Comparison of ENCODE assay signal across 19 cellular contexts in the genomic region with DNA sequence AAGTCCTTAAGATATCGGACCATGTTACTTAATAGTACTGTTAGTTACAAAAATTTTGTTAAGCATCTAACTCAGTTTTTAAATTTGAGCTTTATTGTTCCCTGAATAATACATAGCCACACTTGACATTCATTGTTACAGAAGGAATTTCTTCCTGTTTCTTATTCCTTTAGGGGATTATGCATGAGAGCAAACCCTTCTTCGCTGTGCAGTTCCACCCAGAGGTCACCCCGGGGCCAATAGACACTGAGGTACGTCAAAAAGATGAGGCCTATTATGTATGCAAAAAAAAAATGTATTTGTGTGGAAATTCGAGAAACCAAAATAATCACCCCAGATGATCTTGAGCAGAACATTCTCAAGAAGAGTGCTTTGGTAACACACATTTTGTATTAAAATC. TPM values are rescaled to one million over a fixed set of nuclear protein-coding genes. Genes with fewer than 3 reads are reported as not detected.
DNase-seq lines count a peak whose midpoint lies in the region; ATAC-seq, FAIRE-seq and TF ChIP-seq lines count a peak whose summit lies in the region.
"Had no signal": no experiment of that assay in that cellular context is flagged by ENCODE, and none has a peak within 500 bp of the region (broad histone marks: within the 10 kb centered on the region; RNA-seq: fewer than 3 reads in every experiment).

No MANE protein-coding gene starts in this region.

- no peaks in the 10 kb centered on the region for H3K79me2 ChIP-seq in GM23338 (replicated peaks; ENCODE audit: insufficient read depth)
- no peaks in the 10 kb centered on the region for H3K79me2 ChIP-seq in smooth muscle cell (ENCODE audit: low read depth)

- no peaks in the 10 kb centered on the region for H3K27me3 Mint-ChIP-seq in GM23338 (ENCODE audit: insufficient read depth, low read depth, poor library complexity)
- no peaks in the 10 kb centered on the region for H3K27me3 Mint-ChIP-seq in brain
- H3K27me3 Mint-ChIP-seq in MCF 10A (ENCODE audit: insufficient read depth, unreplicated experiment), result no peaks in the 10 kb centered on the region
- H3K27me3 Mint-ChIP-seq in CD4-positive, alpha-beta T cell, result no peaks in the 10 kb centered on the region
- H3K27me3 Mint-ChIP-seq: CD4-positive, CD25-positive, alpha-beta regulatory T cell had no signal

- no peak overlapping the region for H3K9ac ChIP-seq in HUES48 (ENCODE audit: low read depth, low read length)
- H3K9ac ChIP-seq in smooth muscle cell (ENCODE audit: low read depth), result peak overlapping the region; percentile 68

- H2AFZ ChIP-seq in GM23338 (no peak overlapping the region), smooth muscle cell (ENCODE audit: low read depth) (no peak overlapping the region)

- H3K27ac ChIP-seq in GM23338 (ENCODE audit: low read depth) (no peak overlapping the region), HUES48 (ENCODE audit: low read depth, low read length) (peak overlapping the region; percentile 8), smooth muscle cell (ENCODE audit: low read depth) (peak overlapping the region; percentile 59), pancreas (no peak overlapping the region)
- no peak overlapping the region for H3K27ac ChIP-seq in CD4-positive, alpha-beta T cell (ENCODE audit: low read depth, low read length)
- H3K27ac ChIP-seq: HL-60 had no signal

- H3K4me1 Mint-ChIP-seq in GM23338 (peaks cover 13% of the 10 kb centered on the region), brain (peaks cover 19% of the 10 kb centered on the region), MCF 10A (ENCODE audit: insufficient read depth, unreplicated experiment) (no peaks in the 10 kb centered on the region)
- H3K4me1 Mint-ChIP-seq in CD4-positive, alpha-beta T cell (ENCODE audit: low read depth), result no peaks in the 10 kb centered on the region
- H3K4me1 Mint-ChIP-seq: CD4-positive, CD25-positive, alpha-beta regulatory T cell had no signal

- WGBS in smooth muscle cell (ENCODE audit: low lambda C conversion rate), result 90% methylated on average over 5 of the region's 5 CpGs
- 83 to 86% methylated on average over 5 of the region's 5 CpGs for WGBS in pancreas, 2 donors

- CTCF ChIA-PET in MCF 10A (lab: Yijun Ruan, JAX), result interaction anchor here (0.8 kb wide), 1 partner anchor 15 kb away, joined by 3 read pairs; no protein-coding TSS in a partner anchor
- CTCF ChIA-PET in CD4-positive, alpha-beta T cell (lab: Charles Lee), result no interaction called here

- H3K36me3 Mint-ChIP-seq in GM23338 (ENCODE audit: low read depth), result 0 out of 3 replicates have a peak, but pooled peaks cover under 1% of the 10 kb centered on the region
- H3K36me3 Mint-ChIP-seq in brain, result peaks cover 8% of the 10 kb centered on the region
- H3K36me3 Mint-ChIP-seq in MCF 10A (ENCODE audit: insufficient read depth, unreplicated experiment), result peaks cover 6% of the 10 kb centered on the region
- no peaks in the 10 kb centered on the region for H3K36me3 Mint-ChIP-seq in CD4-positive, alpha-beta T cell (ENCODE audit: low read depth)
- H3K36me3 Mint-ChIP-seq: CD4-positive, CD25-positive, alpha-beta regulatory T cell had no signal

- H3F3A ChIP-seq in GM23338 (replicated peaks; ENCODE audit: low read depth) (no peaks in the 10 kb centered on the region), smooth muscle cell (ENCODE audit: low read depth) (no peaks in the 10 kb centered on the region)

- peak overlapping the region; percentile 65 for H3K27ac Mint-ChIP-seq in GM23338
- peak overlapping the region in 3 of 5 experiments; percentile 46 to 88 (median 84) for H3K27ac Mint-ChIP-seq in brain
- no peak overlapping the region for H3K27ac Mint-ChIP-seq in MCF 10A (ENCODE audit: low read depth, unreplicated experiment)
- H3K27ac Mint-ChIP-seq in CD4-positive, alpha-beta T cell, result no peak overlapping the region
- H3K27ac Mint-ChIP-seq: CD4-positive, CD25-positive, alpha-beta regulatory T cell; HFFc6 had no signal

- intact Hi-C loops in pancreas (cut with DNase I) (no loop called here), MCF 10A (cut with micrococcal nuclease) (no loop called here)
- intact Hi-C loops in CD4-positive, alpha-beta T cell (cut with DNase I, micrococcal nuclease), result no loop called here

- DNase-seq in GM23338 (ENCODE audit: low spot score) (no peak), smooth muscle cell (lab: John Stamatoyannopoulos, UW; ENCODE audit: unreplicated experiment) (no peak), pancreas (no peak), MCF 10A (ENCODE audit: unreplicated experiment) (no peak)
- no peak for DNase-seq in CD4-positive, alpha-beta T cell
- DNase-seq: ACHN; BE2C; C1 segment of cervical spinal cord; Caco-2; CD4-positive, CD25-positive, alpha-beta regulatory T cell; DMS79 treated with DMSO at 0.1 percent for 48 hours; GF-D8; HFFc6 had no signal

- H3K4me2 ChIP-seq in GM23338 (no peak overlapping the region), smooth muscle cell (no peak overlapping the region)

- no peaks in the 10 kb centered on the region for H3K9me3 ChIP-seq in HUES48 (ENCODE audit: control insufficient read depth, insufficient read depth, low read length)
- H3K9me3 ChIP-seq in smooth muscle cell (replicated peaks; ENCODE audit: low read depth), result no peaks in the 10 kb centered on the region
- H3K9me3 ChIP-seq in pancreas, result no peaks in the 10 kb centered on the region
- no peaks in the 10 kb centered on the region for H3K9me3 ChIP-seq in CD4-positive, alpha-beta T cell (ENCODE audit: control insufficient read depth, low read length)
- H3K9me3 ChIP-seq: BE2C, Caco-2 had no signal

- no peaks in the 10 kb centered on the region for H3K27me3 ChIP-seq in GM23338 (ENCODE audit: insufficient read depth)
- no peaks in the 10 kb centered on the region for H3K27me3 ChIP-seq in HUES48 (ENCODE audit: control insufficient read depth, insufficient read depth, low read length)
- H3K27me3 ChIP-seq in smooth muscle cell (ENCODE audit: low read depth), result no peaks in the 10 kb centered on the region
- no peaks in the 10 kb centered on the region for H3K27me3 ChIP-seq in pancreas
- H3K27me3 ChIP-seq in CD4-positive, alpha-beta T cell (ENCODE audit: control insufficient read depth, insufficient read depth, low read length), result no peaks in the 10 kb centered on the region
- H3K27me3 ChIP-seq: BE2C had no signal

- no peak for TF ChIP-seq CTCF in GM23338 (conservative IDR thresholded peaks at IDR 0.05; ENCODE audit: low read depth in 2 of 2)
- TF ChIP-seq CTCF in brain (conservative IDR thresholded peaks at IDR 0.05), result no peak
- no peak for TF ChIP-seq CTCF in smooth muscle cell (IDR thresholded peaks at IDR 0.05; ENCODE audit: borderline replicate concordance, insufficient read depth, poor library complexity, severe bottlenecking)
- TF ChIP-seq CTCF in pancreas (IDR thresholded peaks at IDR 0.05), result no peak
- TF ChIP-seq CTCF in MCF 10A (IDR thresholded peaks at IDR 0.05; ENCODE audit: unreplicated experiment), result no peak
- TF ChIP-seq CTCF in CD4-positive, alpha-beta T cell (IDR thresholded peaks at IDR 0.05), result no peak

- POLR2A ChIA-PET in MCF 10A (lab: Yijun Ruan, JAX), result no interaction called here
- POLR2A ChIA-PET in CD4-positive, alpha-beta T cell (lab: Charles Lee), result no interaction called here

- H3K36me3 ChIP-seq in GM23338 (ENCODE audit: insufficient read depth), result no peaks in the 10 kb centered on the region
- no peaks in the 10 kb centered on the region for H3K36me3 ChIP-seq in HUES48 (ENCODE audit: control insufficient read depth, insufficient read depth, low read length)
- H3K36me3 ChIP-seq in smooth muscle cell (ENCODE audit: low read depth), result no peaks in the 10 kb centered on the region
- no peaks in the 10 kb centered on the region for H3K36me3 ChIP-seq in pancreas
- H3K36me3 ChIP-seq: BE2C had no signal

- peaks cover 16% of the 10 kb centered on the region for H3K4me1 ChIP-seq in GM23338 (ENCODE audit: insufficient read depth)
- H3K4me1 ChIP-seq in HUES48 (ENCODE audit: control insufficient read depth, insufficient read depth, low read length), result peaks cover 19% of the 10 kb centered on the region
- no peaks in the 10 kb centered on the region for H3K4me1 ChIP-seq in smooth muscle cell (ENCODE audit: low read depth)
- H3K4me1 ChIP-seq in pancreas, result no peaks in the 10 kb centered on the region
- H3K4me1 ChIP-seq: BE2C, Caco-2 had no signal

- ATAC-seq in GM23338 (no peak), pancreas (no peak)
- ATAC-seq in CD4-positive, alpha-beta T cell (ENCODE audit: poor library complexity), result no peak
- ATAC-seq: HCT116, K562 had no signal

- no TSS peak for BruUV-seq in MCF 10A (replicated peaks; lab: Mats Ljungman, UMichigan)

- H3K4me3 Mint-ChIP-seq in GM23338 (no peak overlapping the region), brain (peak overlapping the region in 2 of 5 experiments; percentile 31 to 48), MCF 10A (ENCODE audit: unreplicated experiment) (no peak overlapping the region)
- H3K4me3 Mint-ChIP-seq in CD4-positive, alpha-beta T cell, result no peak overlapping the region
- H3K4me3 Mint-ChIP-seq: CD4-positive, CD25-positive, alpha-beta regulatory T cell; HFFc6 had no signal

- H3K9me3 Mint-ChIP-seq in GM23338, result no peaks in the 10 kb centered on the region
- H3K9me3 Mint-ChIP-seq in brain, result peaks cover 2 to 9% (median 2%) of the 10 kb centered on the region in 5 experiments
- H3K9me3 Mint-ChIP-seq in MCF 10A (ENCODE audit: unreplicated experiment), result no peaks in the 10 kb centered on the region
- no peaks in the 10 kb centered on the region for H3K9me3 Mint-ChIP-seq in CD4-positive, alpha-beta T cell
- H3K9me3 Mint-ChIP-seq: CD4-positive, CD25-positive, alpha-beta regulatory T cell had no signal

- H3K4me3 ChIP-seq in GM23338 (no peak overlapping the region), HUES48 (ENCODE audit: low read depth, low read length) (no peak overlapping the region), smooth muscle cell (no peak overlapping the region), pancreas (no peak overlapping the region)
- H3K4me3 ChIP-seq: K562 had no signal

- H4K20me1 ChIP-seq in GM23338 (replicated peaks; ENCODE audit: insufficient read depth) (no peaks in the 10 kb centered on the region), smooth muscle cell (ENCODE audit: low read depth) (no peaks in the 10 kb centered on the region)

- no peaks in the 10 kb centered on the region for H3K9me2 ChIP-seq in GM23338 (ENCODE audit: insufficient read depth)

- FAIRE-seq in pancreas (lab: Jason Lieb, UNC), result no peak
- FAIRE-seq: A204.1, K562 had no signal

TF ChIP-seq in GM23338, 12 proteins besides CTCF, POLR2A, EP300 and RAD21:
- TF ChIP-seq NANOG (IDR thresholded peaks at IDR 0.05; ENCODE audit: borderline replicate concordance) (no peak), ZNF114 (CRISPR knock-in tag; IDR thresholded peaks at IDR 0.05) (no peak), EZH2phosphoT487 (IDR thresholded peaks at IDR 0.05; ENCODE audit: unreplicated experiment) (no peak), JUNB (IDR thresholded peaks at IDR 0.05; ENCODE audit: unreplicated experiment) (no peak)

RNA-seq across cellular contexts. Expression of a gene that starts 36.3 kb away (rescaled TPM):
- total RNA-seq in GM23338 (2014; rRNA removed; shearing (Covaris generic)), result 11.0 and 15.7 TPM in 2 replicates
- polyA plus RNA-seq in GM23338 (2016; fragmentation: Nextera tagmentation; extraction: Ambion mirVana), result 4.9 and 5.5 TPM in 2 replicates
- polyA plus RNA-seq in brain (ENCODE audit: insufficient read depth, low read depth, low replicate concordance), result 1.5 TPM
- total RNA-seq in smooth muscle cell, result 6.3 and 8.3 TPM in 2 replicates
- polyA plus RNA-seq in smooth muscle cell, result 0.54 and 0.63 TPM in 2 replicates
- 1 to 10 TPM in 4 of 6 donors, under 1 TPM in 2; 0.23 to 2.0 (median 1.3) TPM for total RNA-seq in pancreas
- under 1 TPM; 0.42 to 0.92 TPM for polyA plus RNA-seq in pancreas
- 18.4 and 20.6 TPM in 2 replicates for total RNA-seq in MCF 10A (2022)
- under 1 TPM; 0.41 to 0.67 TPM for total RNA-seq in CD4-positive, alpha-beta T cell
- polyA plus RNA-seq: CD4-positive, CD25-positive, alpha-beta regulatory T cell had no signal

Comparison
In these comparisons a context has a peak if more than half of its experiments do, and no peak if none do; other contexts are left out.
1. H3K27ac ChIP-seq: peak in HUES48 (single experiment) and smooth muscle cell (single experiment); none in GM23338 (single experiment), pancreas (0 of 4) and CD4-positive, alpha-beta T cell (single experiment).
2. H3K27ac Mint-ChIP-seq: peak in GM23338 (single experiment) and brain (3 of 5); none in MCF 10A (single experiment) and CD4-positive, alpha-beta T cell (single experiment).